ENCODE assay signal across 1 cellular context in genomic region chr15:34581687-34582460, GRCh38.
TF ChIP-seq lines count a peak whose summit lies in the region.

No MANE protein-coding gene starts in this region.

TF ChIP-seq in K562, 482 proteins besides CTCF, POLR2A, EP300 and RAD21:
- TF ChIP-seq MAX (CRISPR knock-in tag; IDR thresholded peaks at IDR 0.05) (peak; percentile 19; the same call in 1 of the 2 replicates), RBFOX2 (IDR thresholded peaks at IDR 0.05; ENCODE audit: low read depth, low read length) (peak; percentile 15)
